Comparison of ENCODE assay signal across 8 cellular contexts in genomic region chr11:62612366-62613274, GRCh38. TPM values are rescaled to one million over a fixed set of nuclear protein-coding genes. Genes with fewer than 3 reads are reported as not detected.
DNase-seq lines count a peak whose midpoint lies in the region; ATAC-seq and TF ChIP-seq lines count a peak whose summit lies in the region.

TSS of gene EML3 (minus strand) at chr11:62612775. CDS start at chr11:62612457, 318 bp downstream.
TSS of gene ROM1 (plus strand) at chr11:62613257. CDS start at chr11:62613282, 25 bp downstream.

- peak within 1 kb of the TSS; percentile 80 to 96 (median 92) for H3K27ac Mint-ChIP-seq in CD14-positive monocyte
- H3K27ac Mint-ChIP-seq in activated CD8-positive, alpha-beta T cell treated with anti-CD3 and anti-CD28 coated beads, Interleukin-2, amount 10 ng/mL, durations not matched to agents 7 days and 5 days = peak within 1 kb of the TSS; percentile 96

- H2BK5ac ChIP-seq in mesenchymal stem cell (ENCODE audit: low read depth, low read length, poor library complexity, severe bottlenecking) = peak within 1 kb of the TSS; percentile 15

- peak within 1 kb of the TSS; percentile 55 for H2AK5ac ChIP-seq in mesenchymal stem cell (ENCODE audit: low read length, severe bottlenecking)

- no peaks in the 10 kb centered on the region for H3K27me3 ChIP-seq in effector memory CD4-positive, alpha-beta T cell (replicated peaks; ENCODE audit: control insufficient read depth, insufficient read depth, low read length, poor library complexity, severe bottlenecking)
- H3K27me3 ChIP-seq in mesenchymal stem cell (ENCODE audit: control insufficient read depth in 1 of 2, insufficient read depth in 1 of 2, low read length in 2 of 2) = no peaks in the 10 kb centered on the region

- peaks cover 0 to 2% (median 0%) of the 10 kb centered on the region in 7 donors for H3K9me3 Mint-ChIP-seq in CD14-positive monocyte
- H3K9me3 Mint-ChIP-seq in activated CD8-positive, alpha-beta T cell treated with anti-CD3 and anti-CD28 coated beads, Interleukin-2, amount 10 ng/mL, durations not matched to agents 7 days and 5 days (ENCODE audit: insufficient read depth) = no peaks in the 10 kb centered on the region

- H3K4me1 Mint-ChIP-seq in CD14-positive monocyte = peaks cover 31% of the 10 kb centered on the region
- peaks cover 56% of the 10 kb centered on the region for H3K4me1 Mint-ChIP-seq in activated CD8-positive, alpha-beta T cell treated with anti-CD3 and anti-CD28 coated beads, Interleukin-2, amount 10 ng/mL, durations not matched to agents 7 days and 5 days (ENCODE audit: low read depth)

- H3K36me3 ChIP-seq in effector memory CD4-positive, alpha-beta T cell (ENCODE audit: control insufficient read depth, insufficient read depth, low read length) = peaks cover 39% of the 10 kb centered on the region
- peaks cover 59 to 67% of the 10 kb centered on the region in 2 experiments for H3K36me3 ChIP-seq in mesenchymal stem cell (ENCODE audit: control insufficient read depth in 1 of 2, insufficient read depth in 2 of 2, low read depth in 1 of 2, low read length in 2 of 2)

- H2BK120ac ChIP-seq in mesenchymal stem cell (ENCODE audit: low read depth, low read length) = peak within 1 kb of the TSS; percentile 81

- ATAC-seq in HG03432 (IDR thresholded peaks at IDR 0.05; ENCODE audit: unreplicated experiment) = peak; percentile 71
- peak; percentile 78 for ATAC-seq in activated CD8-positive, alpha-beta T cell treated with anti-CD3 and anti-CD28 coated beads, Interleukin-2, amount 10 ng/mL, durations not matched to agents 7 days and 5 days

- H3K9me3 ChIP-seq in effector memory CD4-positive, alpha-beta T cell (ENCODE audit: control insufficient read depth, low read length) = no peaks in the 10 kb centered on the region
- no peaks in the 10 kb centered on the region for H3K9me3 ChIP-seq in mesenchymal stem cell (ENCODE audit: control insufficient read depth, low read length)

- peak within 1 kb of the TSS; percentile 86 to 95 for H3K18ac ChIP-seq in mesenchymal stem cell (ENCODE audit: low read depth in 1 of 2, low read length in 2 of 2)

- peak within 1 kb of the TSS; percentile 93 for H3K27ac ChIP-seq in effector memory CD4-positive, alpha-beta T cell (ENCODE audit: insufficient read depth, low read length, poor library complexity, severe bottlenecking)
- peak within 1 kb of the TSS; percentile 60 for H3K27ac ChIP-seq in mesenchymal stem cell (ENCODE audit: low read length, poor library complexity, severe bottlenecking)

- H3K23ac ChIP-seq in mesenchymal stem cell (ENCODE audit: low read length in 2 of 2) = peak within 1 kb of the TSS in 1 of 2 experiments; percentile 98

- peaks cover 28% of the 10 kb centered on the region for H3K79me1 ChIP-seq in mesenchymal stem cell (replicated peaks; ENCODE audit: low read length, poor library complexity, severe bottlenecking)

- peaks cover 17% of the 10 kb centered on the region for H3K4me1 ChIP-seq in effector memory CD4-positive, alpha-beta T cell (ENCODE audit: control insufficient read depth, insufficient read depth, low read length, poor library complexity, severe bottlenecking)
- H3K4me1 ChIP-seq in mesenchymal stem cell (ENCODE audit: control insufficient read depth, insufficient read depth, low read depth, low read length) = peaks cover 22% of the 10 kb centered on the region

- CTCF ChIA-PET in activated CD8-positive, alpha-beta T cell treated with anti-CD3 and anti-CD28 coated beads, Interleukin-2, amount 10 ng/mL, durations not matched to agents 7 days and 5 days (lab: Charles Lee) = interaction anchor here (0.9 to 4.4 kb wide), 16 partner anchors 10 to 174 kb away, joined by 3 to 24 read pairs (median 6); partner anchors contain the start of genes B3GAT3, C11orf98, CSKMT and LBHD1

- peak within 1 kb of the TSS; percentile 35 to 95 for H3K4ac ChIP-seq in mesenchymal stem cell (ENCODE audit: low read depth in 1 of 2, low read length in 2 of 2)

- peaks cover 47 to 54% of the 10 kb centered on the region in 2 donors for H3K36me3 Mint-ChIP-seq in CD14-positive monocyte
- H3K36me3 Mint-ChIP-seq in activated CD8-positive, alpha-beta T cell treated with anti-CD3 and anti-CD28 coated beads, Interleukin-2, amount 10 ng/mL, durations not matched to agents 7 days and 5 days (ENCODE audit: low read depth) = peaks cover 38% of the 10 kb centered on the region

- TF ChIP-seq CTCF in CD14-positive monocyte (IDR thresholded peaks at IDR 0.05) = peak; percentile 100

- H3K4me2 ChIP-seq in mesenchymal stem cell (ENCODE audit: low read length, poor library complexity, severe bottlenecking) = peak within 1 kb of the TSS; percentile 84

- peak within 1 kb of the TSS; percentile 93 for H3K9ac ChIP-seq in mesenchymal stem cell (ENCODE audit: low read length)

- peaks cover 0 to 2% (median 0%) of the 10 kb centered on the region in 3 donors for H3K27me3 Mint-ChIP-seq in CD14-positive monocyte (ENCODE audit: low read depth in 3 of 3)
- no peaks in the 10 kb centered on the region for H3K27me3 Mint-ChIP-seq in activated CD8-positive, alpha-beta T cell treated with anti-CD3 and anti-CD28 coated beads, Interleukin-2, amount 10 ng/mL, durations not matched to agents 7 days and 5 days (ENCODE audit: low read depth)

- H2BK12ac ChIP-seq in mesenchymal stem cell (ENCODE audit: low read length in 2 of 2) = peak within 1 kb of the TSS; percentile 69 to 99

- POLR2A ChIA-PET in activated CD8-positive, alpha-beta T cell treated with anti-CD3 and anti-CD28 coated beads, Interleukin-2, amount 10 ng/mL, durations not matched to agents 7 days and 5 days (lab: Charles Lee) = interaction anchor here (0.7 to 3.8 kb wide), 17 partner anchors 9 to 645 kb away, joined by 3 to 29 read pairs (median 6); partner anchors contain the start of genes B3GAT3, C11orf98, CSKMT and FTH1

- DNase-seq in CD14-positive monocyte (ENCODE audit: low spot score) = peak; percentile 81
- peak; percentile 95 for DNase-seq in GM19238 (ENCODE audit: insufficient read length, low spot score)
- DNase-seq in NCI-H82 treated with DMSO at 0.1 percent for 48 hours (lab: John Stamatoyannopoulos, UW; ENCODE audit: unreplicated experiment) = peak; percentile 91
- peak; percentile 92 for DNase-seq in activated CD8-positive, alpha-beta T cell treated with anti-CD3 and anti-CD28 coated beads, Interleukin-2, amount 10 ng/mL, durations not matched to agents 7 days and 5 days
- DNase-seq in effector memory CD4-positive, alpha-beta T cell = peak; percentile 74 to 82 (median 80)
- DNase-seq in mesenchymal stem cell = peak; percentile 81
- peak; percentile 65 for DNase-seq in stimulated activated CD8-positive, alpha-beta memory T cell treated with anti-CD3 and anti-CD28 coated beads, Interleukin-12 subunit alpha, Interleukin-12 subunit beta, amount 100 ng/mL, for 24 hours (ENCODE audit: extremely low read depth)

- H3K14ac ChIP-seq in mesenchymal stem cell (ENCODE audit: low read length in 2 of 2) = peak within 1 kb of the TSS in 1 of 2 experiments; percentile 96

- peak within 1 kb of the TSS; percentile 81 for H4K91ac ChIP-seq in mesenchymal stem cell (ENCODE audit: low read length)

- peak within 1 kb of the TSS; percentile 62 for H2BK15ac ChIP-seq in mesenchymal stem cell (ENCODE audit: low read depth, poor library complexity, severe bottlenecking)

- under 1% methylated on average over 46 of the region's 89 CpGs for WGBS in mesenchymal stem cell

- intact Hi-C loops in CD14-positive monocyte (cut with micrococcal nuclease) = loop anchor here in 1 of 2 donors (10.0 kb wide), 1 partner anchor 242 kb away; no protein-coding TSS in a partner anchor

- peak within 1 kb of the TSS; percentile 98 to 100 for H3K4me3 Mint-ChIP-seq in CD14-positive monocyte
- peak within 1 kb of the TSS; percentile 88 for H3K4me3 Mint-ChIP-seq in activated CD8-positive, alpha-beta T cell treated with anti-CD3 and anti-CD28 coated beads, Interleukin-2, amount 10 ng/mL, durations not matched to agents 7 days and 5 days

- peak within 1 kb of the TSS; percentile 42 for H2AFZ ChIP-seq in mesenchymal stem cell (ENCODE audit: low read depth, low read length)

- H3K4me3 ChIP-seq in effector memory CD4-positive, alpha-beta T cell (ENCODE audit: insufficient read depth, low read depth, low read length, poor library complexity, severe bottlenecking) = peak within 1 kb of the TSS; percentile 79
- peak within 1 kb of the TSS; percentile 69 to 85 for H3K4me3 ChIP-seq in mesenchymal stem cell (ENCODE audit: insufficient read depth in 1 of 2, low read depth in 1 of 2, low read length in 2 of 2)

- H4K8ac ChIP-seq in mesenchymal stem cell (ENCODE audit: low read length) = peak within 1 kb of the TSS; percentile 58

RNA-seq across cellular contexts. Expression of gene EML3, which starts in this region (rescaled TPM):
- 10 to 100 TPM in 1 of 2 donors, 1 to 10 TPM in 1; 7.2 to 10.6 TPM for polyA plus RNA-seq in CD14-positive monocyte
- 100 to 1,000 TPM; 120 to 144 TPM for total RNA-seq in activated CD8-positive, alpha-beta T cell treated with anti-CD3 and anti-CD28 coated beads, Interleukin-2, amount 10 ng/mL, durations not matched to agents 7 days and 5 days
- 30.1 TPM for polyA plus RNA-seq in mesenchymal stem cell (2013, experiment 1 of 2)
- 29.3 TPM for polyA plus RNA-seq in mesenchymal stem cell (2013, experiment 2 of 2)

RNA-seq across cellular contexts. Expression of gene ROM1, which starts in this region (rescaled TPM):
- 1 to 10 TPM in 1 of 2 donors, under 1 TPM in 1; 0.51 to 1.4 TPM for polyA plus RNA-seq in CD14-positive monocyte
- 1 to 10 TPM; 1.3 to 2.0 TPM for total RNA-seq in activated CD8-positive, alpha-beta T cell treated with anti-CD3 and anti-CD28 coated beads, Interleukin-2, amount 10 ng/mL, durations not matched to agents 7 days and 5 days
- polyA plus RNA-seq in mesenchymal stem cell (2013, experiment 1 of 2) = 2.5 TPM
- polyA plus RNA-seq in mesenchymal stem cell (2013, experiment 2 of 2) = 2.3 TPM

Comparison
In these comparisons a context has a peak if more than half of its experiments do, and no peak if none do; other contexts are left out.
1. Peak in every context shown above with its lines: DNase-seq, ATAC-seq, H3K4me3 ChIP-seq and H3K27ac ChIP-seq.